ENCODE assay signal across 8 cellular contexts in the genomic region with DNA sequence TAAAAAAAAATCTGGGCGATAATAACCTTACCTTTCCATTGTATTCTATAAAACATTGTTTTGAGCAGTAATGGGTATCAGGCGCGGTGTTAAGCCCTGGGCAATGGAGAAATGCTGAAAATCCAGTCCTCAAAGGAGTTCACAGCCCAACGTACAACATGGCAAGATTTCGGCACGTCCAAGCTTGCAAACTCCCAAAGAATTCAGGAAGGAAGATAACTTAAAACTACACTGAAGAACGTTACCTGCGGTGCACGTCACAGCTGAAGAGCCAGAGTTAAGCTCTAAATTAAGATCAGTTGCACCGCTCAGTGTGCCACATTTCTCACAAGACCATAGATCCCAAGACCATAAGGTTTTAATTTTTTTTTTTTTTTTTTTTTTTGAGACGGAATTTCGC. TPM values are rescaled to one million over a fixed set of nuclear protein-coding genes. Genes with fewer than 3 reads are reported as not detected.
A peak's percentile ranks its signal among the peaks of the same experiment; 100 is the strongest.
DNase-seq lines count a peak whose midpoint lies in the region; ATAC-seq and TF ChIP-seq lines count a peak whose summit lies in the region.

No MANE protein-coding gene starts in this region.

- ATAC-seq in HG02938 (IDR thresholded peaks at IDR 0.05; ENCODE audit: unreplicated experiment), result no peak

- H3K9me3 ChIP-seq in CD8-positive, alpha-beta memory T cell (ENCODE audit: low read length), result no peaks in the 10 kb centered on the region
- H3K9me3 ChIP-seq in PC-9 (ENCODE audit: insufficient read depth, low read depth), result no peaks in the 10 kb centered on the region
- no peaks in the 10 kb centered on the region for H3K9me3 ChIP-seq in esophagus (ENCODE audit: control insufficient read depth in 2 of 2, insufficient read depth in 1 of 2, low read depth in 1 of 2, low read length in 1 of 2)

- peaks cover 18% of the 10 kb centered on the region; the same call in 1 of the 2 replicates for H3F3A ChIP-seq in PC-9 (ENCODE audit: insufficient read depth, low read depth)

- peaks cover 0 to 2% (median 0%) of the 10 kb centered on the region in 3 donors for H3K36me3 Mint-ChIP-seq in CD8-positive, alpha-beta memory T cell
- no peaks in the 10 kb centered on the region for H3K36me3 Mint-ChIP-seq in osteocyte (ENCODE audit: unreplicated experiment)

- intact Hi-C loops in PC-9 (cut with micrococcal nuclease; ENCODE audit: unreplicated experiment), result loop anchor here (10.0 kb wide), 1 partner anchor 181 kb away; a partner anchor contains a TSS
- intact Hi-C loops in posterior vena cava (cut with DNase I), result no loop called here

- CTCF ChIA-PET in CD8-positive, alpha-beta memory T cell (lab: Charles Lee), result interaction anchor here (0.7 to 1.2 kb wide), 2 partner anchors 11 to 243 kb away, joined by 3 read pairs; no protein-coding TSS in a partner anchor
- CTCF ChIA-PET in PC-9 (lab: Charles Lee), result no interaction called here

- peak overlapping the region; percentile 17 to 81 (median 72) for H3K4me3 Mint-ChIP-seq in CD8-positive, alpha-beta memory T cell
- H3K4me3 Mint-ChIP-seq in osteocyte (ENCODE audit: unreplicated experiment), result peak overlapping the region; percentile 93

- POLR2A ChIA-PET in CD8-positive, alpha-beta memory T cell (lab: Charles Lee), result no interaction called here
- POLR2A ChIA-PET in PC-9 (lab: Charles Lee; ENCODE audit: unreplicated experiment), result interaction anchor here (0.6 to 1.1 kb wide), 4 partner anchors 54 to 659 kb away, joined by 4 to 9 read pairs (median 6); no protein-coding TSS in a partner anchor

- peaks cover 22% of the 10 kb centered on the region for H3K79me2 ChIP-seq in PC-9 (ENCODE audit: low read depth)

- WGBS in esophagus, 2 donors, result 22 to 23% methylated on average over 10 to 12 of the region's 12 CpGs

- H3K27ac Mint-ChIP-seq in CD8-positive, alpha-beta memory T cell, result no peak overlapping the region
- peak overlapping the region; percentile 86 for H3K27ac Mint-ChIP-seq in osteocyte (ENCODE audit: unreplicated experiment)

- H3K9me2 ChIP-seq in PC-9 (ENCODE audit: insufficient read depth), result no peaks in the 10 kb centered on the region

- BruUV-seq in PC-9 (replicated peaks; lab: Mats Ljungman, UMichigan), result no TSS peak

- H3K4me3 ChIP-seq in CD8-positive, alpha-beta memory T cell (ENCODE audit: low read length), result no peak overlapping the region
- H3K4me3 ChIP-seq in PC-9 (peak overlapping the region; percentile 68), esophagus (ENCODE audit: low read depth in 1 of 2, low read length in 2 of 2) (peak overlapping the region; percentile 65 to 78)

- H4K20me1 ChIP-seq in PC-9 (ENCODE audit: insufficient read depth), result no peaks in the 10 kb centered on the region

- DNase-seq in CD8-positive, alpha-beta memory T cell, result no peak
- DNase-seq in PC-9, result peak; percentile 9 to 65
- DNase-seq in osteocyte (ENCODE audit: extremely low spot score, unreplicated experiment), result peak; percentile 30
- DNase-seq in islet precursor cell, result no peak
- no peak for DNase-seq in GM19240 (ENCODE audit: insufficient read length, low spot score)
- DNase-seq in posterior vena cava (ENCODE audit: low spot score), result no peak

- H3K27me3 Mint-ChIP-seq in CD8-positive, alpha-beta memory T cell, result peaks cover 13 to 30% of the 10 kb centered on the region in 2 donors
- H3K27me3 Mint-ChIP-seq in osteocyte (ENCODE audit: unreplicated experiment), result no peaks in the 10 kb centered on the region

- peak overlapping the region; percentile 81 for H2AFZ ChIP-seq in PC-9

- no peak overlapping the region for H3K27ac ChIP-seq in CD8-positive, alpha-beta memory T cell (ENCODE audit: low read depth, low read length)
- H3K27ac ChIP-seq in PC-9, result peak overlapping the region; percentile 45
- H3K27ac ChIP-seq in esophagus (ENCODE audit: low read depth in 2 of 2, low read length in 1 of 2), result peak overlapping the region; percentile 93 to 97

- H3K9me3 Mint-ChIP-seq in CD8-positive, alpha-beta memory T cell, result no peaks in the 10 kb centered on the region
- H3K9me3 Mint-ChIP-seq in osteocyte (ENCODE audit: unreplicated experiment), result no peaks in the 10 kb centered on the region

- H3K4me1 ChIP-seq in CD8-positive, alpha-beta memory T cell (ENCODE audit: insufficient read depth, low read length), result peaks cover 6% of the 10 kb centered on the region
- peaks cover 17% of the 10 kb centered on the region for H3K4me1 ChIP-seq in PC-9 (replicated peaks; ENCODE audit: insufficient read depth)
- peaks cover 0 to 3% of the 10 kb centered on the region in 2 donors for H3K4me1 ChIP-seq in esophagus (ENCODE audit: control insufficient read depth in 2 of 2, insufficient read depth in 2 of 2, low read length in 1 of 2)

- TF ChIP-seq CTCF in PC-9 (conservative IDR thresholded peaks at IDR 0.05), result no peak
- TF ChIP-seq CTCF in osteocyte (IDR thresholded peaks at IDR 0.05), result no peak

- peaks cover 11 to 16% (median 13%) of the 10 kb centered on the region in 3 donors for H3K4me1 Mint-ChIP-seq in CD8-positive, alpha-beta memory T cell
- H3K4me1 Mint-ChIP-seq in osteocyte (ENCODE audit: unreplicated experiment), result peaks cover 28% of the 10 kb centered on the region

- H3K27me3 ChIP-seq in CD8-positive, alpha-beta memory T cell (ENCODE audit: insufficient read depth, low read length, poor library complexity, severe bottlenecking), result no peaks in the 10 kb centered on the region
- H3K27me3 ChIP-seq in PC-9 (ENCODE audit: insufficient read depth, low read depth), result no peaks in the 10 kb centered on the region
- H3K27me3 ChIP-seq in esophagus (ENCODE audit: control insufficient read depth in 1 of 2, insufficient read depth in 2 of 2, low read length in 2 of 2), result no peaks in the 10 kb centered on the region

- no peaks in the 10 kb centered on the region for H3K36me3 ChIP-seq in CD8-positive, alpha-beta memory T cell (ENCODE audit: insufficient read depth, low read length)
- H3K36me3 ChIP-seq in PC-9 (ENCODE audit: low read depth) (no peaks in the 10 kb centered on the region), esophagus (ENCODE audit: control insufficient read depth in 2 of 2, insufficient read depth in 2 of 2, low read length in 1 of 2) (peaks cover 3 to 12% of the 10 kb centered on the region in 2 donors)

- H3K4me2 ChIP-seq in PC-9, result peak overlapping the region; percentile 97

RNA-seq across cellular contexts. Expression of a gene that starts 0.9 kb away (rescaled TPM):
- total RNA-seq in CD8-positive, alpha-beta memory T cell, result 1 to 10 TPM; 4.4 to 5.2 TPM
- 3.3 TPM for polyA plus RNA-seq in CD8-positive, alpha-beta memory T cell
- total RNA-seq in PC-9 (2021) (109 and 111 TPM in 2 replicates), osteocyte (117 and 130 TPM in 2 replicates), posterior vena cava (10 to 100 TPM; 18.5 to 27.9 TPM)
- 10 to 100 TPM; 71.9 to 88.3 TPM for polyA plus RNA-seq in esophagus

RNA-seq across cellular contexts. Expression of a gene that starts 6.7 kb away (rescaled TPM):
- total RNA-seq in CD8-positive, alpha-beta memory T cell, result 10 to 100 TPM; 59.2 to 68.2 TPM
- 110 TPM for polyA plus RNA-seq in CD8-positive, alpha-beta memory T cell
- total RNA-seq in PC-9 (2021) (21.5 and 30.6 TPM in 2 replicates), osteocyte (43.4 and 51.1 TPM in 2 replicates), posterior vena cava (10 to 100 TPM; 26.0 to 37.7 TPM)
- polyA plus RNA-seq in esophagus, result 10 to 100 TPM; 11.5 to 18.6 TPM

Comparison
In these comparisons a context has a peak if more than half of its experiments do, and no peak if none do; other contexts are left out.
1. DNase-seq: peak in PC-9 (2 of 2) and osteocyte (single experiment); none in CD8-positive, alpha-beta memory T cell (0 of 5), islet precursor cell (single experiment), GM19240 (single experiment) and posterior vena cava (single experiment).